14 cellular contexts compared by ENCODE assay signal in the genomic region with DNA sequence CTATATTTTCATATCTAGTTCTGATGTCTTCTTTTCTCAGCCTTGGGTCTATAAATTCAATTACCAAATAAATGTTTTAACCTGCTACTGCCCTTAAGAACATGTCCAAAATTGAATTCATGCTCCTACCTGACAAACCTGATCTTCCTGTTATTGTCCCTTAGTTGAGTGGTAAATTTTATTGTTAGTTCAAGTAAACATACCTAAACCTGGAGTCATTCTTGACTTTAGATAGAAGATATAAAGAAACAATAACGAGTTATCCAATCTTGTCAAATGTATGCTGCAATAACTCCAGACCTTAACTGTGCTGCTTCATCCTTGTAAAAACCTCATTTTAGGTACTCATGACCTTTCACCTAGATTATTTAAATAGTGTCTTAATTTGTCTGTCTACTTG. TPM values are rescaled to one million over a fixed set of nuclear protein-coding genes. Genes with fewer than 3 reads are reported as not detected.
DNase-seq lines count a peak whose midpoint lies in the region; ATAC-seq and TF ChIP-seq lines count a peak whose summit lies in the region.
"Had no signal": no experiment of that assay in that cellular context is flagged by ENCODE, and none has a peak within 500 bp of the region (broad histone marks: within the 10 kb centered on the region; RNA-seq: fewer than 3 reads in every experiment).

No MANE protein-coding gene starts in this region.

- TF ChIP-seq POLR2A in prostate gland (IDR thresholded peaks at IDR 0.05) = no peak

- peak overlapping the region; percentile 18 to 22 for H3K27ac ChIP-seq in prostate gland

- H3K4me3 ChIP-seq in LNCaP clone FGC (ENCODE audit: low read depth, low read length) (peak overlapping the region; percentile 19; the same call in 1 of the 2 replicates), epithelial cell of esophagus (ENCODE audit: low read length) (no peak overlapping the region), prostate gland (no peak overlapping the region)
- H3K4me3 ChIP-seq: HAP-1 had no signal

- ATAC-seq in GM18907 (IDR thresholded peaks at IDR 0.05; ENCODE audit: unreplicated experiment) = no peak

- no peaks in the 10 kb centered on the region for H3K4me1 ChIP-seq in prostate gland (replicated peaks)
- H3K4me1 ChIP-seq: HAP-1 had no signal

- TF ChIP-seq CTCF in LNCaP clone FGC (IDR thresholded peaks at IDR 0.05; ENCODE audit: control insufficient read depth, extremely low read depth, insufficient read depth) = no peak
- TF ChIP-seq CTCF in epithelial cell of esophagus (IDR thresholded peaks at IDR 0.05; ENCODE audit: insufficient read depth, low read depth, low read length, missing control alignments) = no peak
- TF ChIP-seq CTCF in prostate gland (IDR thresholded peaks at IDR 0.05) = peak in 1 of 4 experiments; percentile 6

- DNase-seq in DMS53 treated with DMSO at 0.1 percent for 48 hours (lab: John Stamatoyannopoulos, UW; ENCODE audit: unreplicated experiment) (peak; percentile 48), LNCaP clone FGC (ENCODE audit: low read depth) (peak; percentile 99), epithelial cell of esophagus (ENCODE audit: low read depth) (peak; percentile 90), prostate gland (ENCODE audit: low spot score) (peak; percentile 59), midbrain (lab: John Stamatoyannopoulos, UW) (no peak)
- no peak for DNase-seq in NK-92 treated with Interleukin-12 subunit alpha and Interleukin-12 subunit beta, amount 100 ng/mL, for 24 hours (lab: John Stamatoyannopoulos, UW)
- DNase-seq: CD4-positive, CD25-positive, alpha-beta regulatory T cell; NCI-H1048; NCI-H1436 treated with DMSO at 0.1 percent for 48 hours; NCI-H2029 treated with DMSO at 0.1 percent for 48 hours; NCI-H226; NCI-H524 treated with DMSO at 0.1 percent for 48 hours had no signal

- 15% methylated on average over 1 of the region's 1 CpG for WGBS in prostate gland

- intact Hi-C loops in prostate gland (cut with DNase I) = no loop called here

- H3K36me3 ChIP-seq in prostate gland = no peaks in the 10 kb centered on the region
- H3K36me3 ChIP-seq: HAP-1 had no signal

- no peaks in the 10 kb centered on the region for H3K27me3 ChIP-seq in prostate gland (replicated peaks; ENCODE audit: insufficient read depth)

- no peaks in the 10 kb centered on the region for H3K9me3 ChIP-seq in prostate gland
- H3K9me3 ChIP-seq: HAP-1 had no signal

RNA-seq across cellular contexts. Expression of gene SC5D, which starts 34.6 kb away (rescaled TPM):
- 10 to 100 TPM; 61.6 to 86.6 TPM for total RNA-seq in prostate gland

Comparison
In these comparisons a context has a peak if more than half of its experiments do, and no peak if none do; other contexts are left out.
1. DNase-seq: peak in DMS53 treated with DMSO at 0.1 percent for 48 hours (single experiment), LNCaP clone FGC (single experiment), epithelial cell of esophagus (single experiment) and prostate gland (single experiment); none in NK-92 treated with Interleukin-12 subunit alpha and Interleukin-12 subunit beta, amount 100 ng/mL, for 24 hours (single experiment) and midbrain (single experiment).